In genomic region chr12:108234155-108234554, GRCh38 we compare ENCODE assay signal across 15 cellular contexts.
DNase-seq lines count a peak whose midpoint lies in the region; ATAC-seq and TF ChIP-seq lines count a peak whose summit lies in the region.
"Had no signal": no experiment of that assay in that cellular context is flagged by ENCODE, and none has a peak within 500 bp of the region (broad histone marks: within the 10 kb centered on the region; RNA-seq: fewer than 3 reads in every experiment).

No MANE protein-coding gene starts in this region.

- H3K4me1 ChIP-seq in OCI-LY3 (ENCODE audit: low read length) (no peaks in the 10 kb centered on the region), heart right ventricle (no peaks in the 10 kb centered on the region), testis (no peaks in the 10 kb centered on the region)
- H3K4me1 ChIP-seq: SJSA1, vagina had no signal

- 67 to 77% methylated on average over 6 of the region's 6 CpGs for WGBS in heart right ventricle, 2 donors
- 80 to 82% methylated on average over 6 of the region's 6 CpGs for WGBS in testis, 2 donors

- ATAC-seq in heart right ventricle (peak in 6 of 8 donors; percentile 62 to 80 (median 72)), GM19397 (IDR thresholded peaks at IDR 0.05; ENCODE audit: unreplicated experiment) (no peak)

- DNase-seq in GM12865 (ENCODE audit: low read depth) (peak; percentile 32), heart right ventricle (peak in 1 of 2 donors; percentile 27), testis (peak; percentile 16), GOT3 (lab: John Stamatoyannopoulos, UW) (no peak), amniotic stem cell (lab: John Stamatoyannopoulos, UW) (no peak)
- DNase-seq: activated CD4-positive, alpha-beta T cell treated with anti-CD3 and anti-CD28 coated beads for 48 hours; activated naive CD4-positive, alpha-beta T cell; DMS79; H7; head of caudate nucleus; NCI-H2171 treated with DMSO at 0.1 percent for 48 hours had no signal

- H3K27ac ChIP-seq in OCI-LY3 (ENCODE audit: low read length): no peak overlapping the region
- no peak overlapping the region for H3K27ac ChIP-seq in heart right ventricle
- H3K27ac ChIP-seq in testis: no peak overlapping the region
- H3K27ac ChIP-seq: SJSA1, vagina had no signal

- no peak overlapping the region for H3K9ac ChIP-seq in OCI-LY3 (ENCODE audit: low read length)

- peaks cover 82% of the 10 kb centered on the region for H3K27me3 ChIP-seq in OCI-LY3 (ENCODE audit: low read depth, low read length)
- H3K27me3 ChIP-seq in heart right ventricle: peaks cover 0 to 35% (median 21%) of the 10 kb centered on the region in 7 donors
- H3K27me3 ChIP-seq in testis: no peaks in the 10 kb centered on the region
- H3K27me3 ChIP-seq: SJSA1, vagina had no signal

- TF ChIP-seq POLR2A in testis (IDR thresholded peaks at IDR 0.05): no peak

- TF ChIP-seq CTCF in GM12865 (IDR thresholded peaks at IDR 0.05; ENCODE audit: insufficient read depth, low read depth, low read length, missing control alignments) (peak; percentile 38), OCI-LY3 (IDR thresholded peaks at IDR 0.05; ENCODE audit: low read depth, low read length) (peak; percentile 33), heart right ventricle (IDR thresholded peaks at IDR 0.05) (peak in 8 of 9 donors; percentile 16 to 62 (median 45)), testis (IDR thresholded peaks at IDR 0.05) (no peak)

- H3K9me3 ChIP-seq in OCI-LY3 (ENCODE audit: insufficient read depth, low read length) (no peaks in the 10 kb centered on the region), heart right ventricle (peaks cover 0 to 7% (median 4%) of the 10 kb centered on the region in 11 donors), testis (no peaks in the 10 kb centered on the region)
- H3K9me3 ChIP-seq: SJSA1, vagina had no signal

- H4K20me1 ChIP-seq in OCI-LY3 (ENCODE audit: insufficient read depth, low read length): no peaks in the 10 kb centered on the region; the same call in 1 of the 2 replicates

- no peak overlapping the region for H3K4me3 ChIP-seq in GM12865 (ENCODE audit: low read depth, low read length)
- H3K4me3 ChIP-seq in OCI-LY3 (ENCODE audit: low read length): no peak overlapping the region
- no peak overlapping the region for H3K4me3 ChIP-seq in heart right ventricle
- no peak overlapping the region for H3K4me3 ChIP-seq in testis
- H3K4me3 ChIP-seq: SJSA1, vagina had no signal

- no peaks in the 10 kb centered on the region for H3K36me3 ChIP-seq in OCI-LY3 (replicated peaks; ENCODE audit: low read depth, low read length)
- H3K36me3 ChIP-seq in heart right ventricle: no peaks in the 10 kb centered on the region
- no peaks in the 10 kb centered on the region for H3K36me3 ChIP-seq in testis (ENCODE audit: low read depth, missing control alignments)
- H3K36me3 ChIP-seq: SJSA1, vagina had no signal

- intact Hi-C loops in heart right ventricle (cut with DNase I) (loop anchor here in 7 of 10 donors (5.0 to 10.0 kb wide), 2 partner anchors 221 to 223 kb away; no protein-coding TSS in a partner anchor), testis (cut with DNase I; ENCODE audit: low total_unique reads) (no loop called here)

- H2AFZ ChIP-seq in OCI-LY3 (ENCODE audit: low read depth, low read length): no peak overlapping the region

- H3K4me2 ChIP-seq in OCI-LY3 (ENCODE audit: low read length): no peak overlapping the region

- no peaks in the 10 kb centered on the region for H3K79me2 ChIP-seq in OCI-LY3 (ENCODE audit: low read length)

Comparison
In these comparisons a context has a peak if more than half of its experiments do, and no peak if none do; other contexts are left out.
1. DNase-seq: peak in GM12865 (single experiment) and testis (single experiment); none in GOT3 (single experiment) and amniotic stem cell (single experiment).
2. CTCF ChIP-seq: peak in GM12865 (single experiment), OCI-LY3 (single experiment) and heart right ventricle (8 of 9); none in testis (0 of 3).